Comparison of ENCODE assay signal across 15 cellular contexts in genomic region chr2:234245945-234246344, GRCh38.
DNase-seq lines count a peak whose midpoint lies in the region; ATAC-seq, FAIRE-seq and TF ChIP-seq lines count a peak whose summit lies in the region.
"Had no signal": no experiment of that assay in that cellular context is flagged by ENCODE, and none has a peak within 500 bp of the region (broad histone marks: within the 10 kb centered on the region; RNA-seq: fewer than 3 reads in every experiment).

No MANE protein-coding gene starts in this region.

- H3K9ac ChIP-seq in astrocyte (ENCODE audit: low read length) = peak overlapping the region; percentile 78

- peaks cover 67% of the 10 kb centered on the region for H3K4me1 Mint-ChIP-seq in astrocyte (ENCODE audit: low read depth, unreplicated experiment)

- H3K4me3 Mint-ChIP-seq in astrocyte (ENCODE audit: unreplicated experiment) = no peak overlapping the region

- no peaks in the 10 kb centered on the region for H3K36me3 ChIP-seq in astrocyte (ENCODE audit: insufficient read depth, low read length)
- H3K36me3 ChIP-seq: suprapubic skin had no signal

- FAIRE-seq in A204.1 (lab: Jason Lieb, UNC) (peak; percentile 99), astrocyte (lab: Jason Lieb, UNC) (peak; percentile 98)

- H3K27ac ChIP-seq in astrocyte (ENCODE audit: low read depth, low read length) = peak overlapping the region; percentile 96
- H3K27ac ChIP-seq: suprapubic skin had no signal

- H3K4me3 ChIP-seq in astrocyte (ENCODE audit: insufficient read depth, low read depth, low read length) = no peak overlapping the region
- H3K4me3 ChIP-seq: suprapubic skin had no signal

- peaks cover 3% of the 10 kb centered on the region for H3K9me3 Mint-ChIP-seq in astrocyte (ENCODE audit: unreplicated experiment)
- H3K9me3 Mint-ChIP-seq: activated naive CD4-positive, alpha-beta T cell treated with anti-CD3 and anti-CD28 coated beads, Interleukin-2, amount 50 U/mL, for 24 hours had no signal

- H3K27ac Mint-ChIP-seq in astrocyte (ENCODE audit: unreplicated experiment) = peak overlapping the region; percentile 91
- H3K27ac Mint-ChIP-seq: activated naive CD4-positive, alpha-beta T cell treated with anti-CD3 and anti-CD28 coated beads, Interleukin-2, amount 50 U/mL, for 24 hours had no signal

- H3K36me3 Mint-ChIP-seq in astrocyte (ENCODE audit: low read depth, unreplicated experiment) = no peaks in the 10 kb centered on the region
- H3K36me3 Mint-ChIP-seq: activated naive CD4-positive, alpha-beta T cell treated with anti-CD3 and anti-CD28 coated beads, Interleukin-2, amount 50 U/mL, for 24 hours had no signal

- peak; percentile 58 for DNase-seq in HPDE6-E6E7 (ENCODE audit: extremely low spot score)
- DNase-seq in astrocyte (ENCODE audit: low read depth) = peak; percentile 98
- DNase-seq in iris pigment epithelial cell (ENCODE audit: low read depth) = peak; percentile 89
- no peak for DNase-seq in NCI-H2171 treated with DMSO at 0.1 percent for 48 hours (lab: John Stamatoyannopoulos, UW)
- no peak for DNase-seq in GM13976 (ENCODE audit: low spot score)
- no peak for DNase-seq in NK-92 (lab: John Stamatoyannopoulos, UW; ENCODE audit: unreplicated experiment)
- DNase-seq: activated CD4-positive, alpha-beta T cell treated with anti-CD3 and anti-CD28 coated beads, Interleukin-2, amount 50 U/mL, for 4 hours; AML-193; effector CD8-positive, alpha-beta T cell; NCI-H2171; stimulated activated CD4-positive, alpha-beta T cell treated with anti-CD3 and anti-CD28 coated beads, Interleukin-4, amount 100 ng/mL, for 24 hours had no signal

- H4K20me1 ChIP-seq in astrocyte (ENCODE audit: insufficient read depth, low read length) = no peaks in the 10 kb centered on the region

- in situ Hi-C loops in GM13976 (cut with MboI; ENCODE audit: low sequenced_read_pairs, unreplicated experiment) = no loop called here

- TF ChIP-seq CTCF in astrocyte (IDR thresholded peaks at IDR 0.05; ENCODE audit: insufficient read depth, low read depth, low read length) (no peak), GM13976 (IDR thresholded peaks at IDR 0.05; ENCODE audit: borderline replicate concordance, control extremely low read depth, extremely low read depth, insufficient read depth, missing control alignments) (no peak)

- no peaks in the 10 kb centered on the region for H3K27me3 Mint-ChIP-seq in astrocyte (ENCODE audit: low read depth, unreplicated experiment)
- H3K27me3 Mint-ChIP-seq: activated naive CD4-positive, alpha-beta T cell treated with anti-CD3 and anti-CD28 coated beads, Interleukin-2, amount 50 U/mL, for 24 hours had no signal

- no peaks in the 10 kb centered on the region for H3K27me3 ChIP-seq in astrocyte (ENCODE audit: insufficient read depth, low read length)
- H3K27me3 ChIP-seq: suprapubic skin had no signal

- H2AFZ ChIP-seq in astrocyte (ENCODE audit: low read depth, low read length) = no peak overlapping the region

- H3K9me3 ChIP-seq in astrocyte (ENCODE audit: insufficient read depth, low read depth, low read length) = no peaks in the 10 kb centered on the region
- H3K9me3 ChIP-seq: suprapubic skin had no signal

- peaks cover 65% of the 10 kb centered on the region for H3K4me1 ChIP-seq in astrocyte (ENCODE audit: insufficient read depth, low read length)

- ATAC-seq in GM21717 (IDR thresholded peaks at IDR 0.05; ENCODE audit: unreplicated experiment) = no peak

- H3K79me2 ChIP-seq in astrocyte (ENCODE audit: insufficient read depth, low read length) = no peaks in the 10 kb centered on the region

- peak overlapping the region; percentile 74 for H3K4me2 ChIP-seq in astrocyte (ENCODE audit: low read length)

Comparison
In these comparisons a context has a peak if more than half of its experiments do, and no peak if none do; other contexts are left out.
1. DNase-seq: peak in HPDE6-E6E7 (single experiment), astrocyte (single experiment) and iris pigment epithelial cell (single experiment); none in NCI-H2171 treated with DMSO at 0.1 percent for 48 hours (single experiment), GM13976 (single experiment) and NK-92 (single experiment).